ENCODE assay signal across 9 cellular contexts in the genomic region with DNA sequence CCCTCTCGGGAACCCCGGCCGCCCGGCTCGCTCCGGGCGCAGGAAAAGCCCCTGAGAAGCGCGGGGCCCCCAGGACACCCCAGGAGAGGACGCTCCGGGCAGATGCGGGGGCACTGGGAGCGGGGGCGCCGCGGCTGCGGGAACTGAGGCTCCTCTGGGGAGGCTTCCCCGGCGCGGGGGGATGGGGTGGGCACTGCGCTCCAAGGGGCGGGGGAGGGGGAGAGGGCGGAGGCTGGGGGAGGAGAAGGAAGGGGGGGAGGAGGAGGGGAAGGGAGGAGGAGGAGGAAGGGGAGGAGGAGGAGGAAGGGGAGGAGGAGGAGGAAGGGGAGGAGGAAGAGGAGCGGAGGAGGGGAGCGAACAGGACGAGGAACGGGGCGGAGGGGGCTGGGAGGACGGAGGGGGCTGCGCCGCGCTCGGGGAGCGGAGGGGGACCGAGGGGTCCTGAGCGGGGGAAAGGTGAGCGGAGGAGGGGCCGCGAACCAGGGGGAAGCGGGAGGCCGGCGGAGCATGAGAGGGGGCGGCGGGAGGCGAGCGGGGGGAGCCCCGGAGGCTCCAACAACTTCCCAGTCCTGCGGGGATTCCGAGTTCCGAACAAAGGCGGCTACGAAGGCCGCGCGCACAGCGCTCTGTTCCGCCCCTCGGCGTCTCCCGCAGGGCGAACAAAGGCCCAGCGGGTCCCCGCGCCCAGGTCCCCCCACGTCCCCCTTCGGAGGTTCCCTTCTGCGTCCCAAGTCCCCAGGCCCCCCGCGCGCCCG. TPM values are rescaled to one million over a fixed set of nuclear protein-coding genes. Genes with fewer than 3 reads are reported as not detected.
DNase-seq lines count a peak whose midpoint lies in the region; ATAC-seq and TF ChIP-seq lines count a peak whose summit lies in the region.
"Had no signal": no experiment of that assay in that cellular context is flagged by ENCODE, and none has a peak within 500 bp of the region (broad histone marks: within the 10 kb centered on the region; RNA-seq: fewer than 3 reads in every experiment).

No MANE protein-coding gene starts in this region.

- peak overlapping the region; percentile 99 for H3K9ac ChIP-seq in PC-3 (ENCODE audit: low read length)

- intact Hi-C loops in PC-3 (cut with micrococcal nuclease), result loop anchor here (1.0 to 2.0 kb wide), 4 partner anchors 22 to 68 kb away; no protein-coding TSS in a partner anchor

- no peaks in the 10 kb centered on the region for H3K27me3 ChIP-seq in PC-3 (ENCODE audit: low read length)

- peaks cover 42% of the 10 kb centered on the region for H3K4me1 ChIP-seq in PC-3 (ENCODE audit: insufficient read depth, low read length)

- peak overlapping the region; percentile 100 for H3K4me2 ChIP-seq in PC-3 (ENCODE audit: low read length)

- H3K4me3 ChIP-seq in AG09309 (ENCODE audit: control insufficient read depth, low read depth, low read length), result peak overlapping the region; percentile 70
- peak overlapping the region; percentile 75 for H3K4me3 ChIP-seq in PC-3 (ENCODE audit: low read length)
- H3K4me3 ChIP-seq in fibroblast of mammary gland (ENCODE audit: control insufficient read depth, low read depth, low read length), result peak overlapping the region; percentile 64
- H3K4me3 ChIP-seq: GM12878 had no signal

- BruUV-seq in PC-3 (replicated peaks; lab: Mats Ljungman, UMichigan), result no TSS peak

- peak; percentile 7 for ATAC-seq in PC-3
- no peak for ATAC-seq in natural killer cell treated with Interleukin-12 subunit alpha and Interleukin-12 subunit beta and Interleukin-15 and Interleukin-18, amount 100 ng/mL, for 72 hours
- ATAC-seq in HG03457 (IDR thresholded peaks at IDR 0.05; ENCODE audit: unreplicated experiment), result no peak
- ATAC-seq in GM19395 (IDR thresholded peaks at IDR 0.05; ENCODE audit: unreplicated experiment), result no peak
- ATAC-seq: GM12878 had no signal

- H3K9me3 ChIP-seq in PC-3 (ENCODE audit: low read length), result no peaks in the 10 kb centered on the region

- DNase-seq in AG09309 (ENCODE audit: low read depth) (no peak), PC-3 (peak; percentile 52), fibroblast of mammary gland (ENCODE audit: low read depth) (peak; percentile 56), GDM1 (lab: John Stamatoyannopoulos, UW) (no peak), SKM-1 (lab: John Stamatoyannopoulos, UW; ENCODE audit: unreplicated experiment) (no peak)
- no peak for DNase-seq in natural killer cell treated with Interleukin-12 subunit alpha and Interleukin-12 subunit beta and Interleukin-15 and Interleukin-18, amount 100 ng/mL, for 72 hours (ENCODE audit: low spot score)

- peak overlapping the region; percentile 65 for H3K4me3 Mint-ChIP-seq in natural killer cell treated with Interleukin-12 subunit alpha and Interleukin-12 subunit beta and Interleukin-15 and Interleukin-18, amount 100 ng/mL, for 72 hours

- H4K20me1 ChIP-seq in PC-3 (ENCODE audit: low read length), result no peaks in the 10 kb centered on the region; the same call in 1 of the 2 replicates

- H3K36me3 Mint-ChIP-seq in natural killer cell treated with Interleukin-12 subunit alpha and Interleukin-12 subunit beta and Interleukin-15 and Interleukin-18, amount 100 ng/mL, for 72 hours, result no peaks in the 10 kb centered on the region

- H3K36me3 ChIP-seq in PC-3 (ENCODE audit: low read depth, low read length), result peaks cover 14% of the 10 kb centered on the region; the same call in 1 of the 2 replicates

- CTCF ChIA-PET in PC-3 (lab: Charles Lee), result no interaction called here

- H3K79me2 ChIP-seq in PC-3 (ENCODE audit: low read length), result peaks cover 70% of the 10 kb centered on the region

- TF ChIP-seq CTCF in AG09309 (IDR thresholded peaks at IDR 0.05; ENCODE audit: control insufficient read depth, insufficient read depth, low read depth, low read length, missing control alignments), result no peak
- no peak for TF ChIP-seq CTCF in PC-3 (conservative IDR thresholded peaks at IDR 0.05; ENCODE audit: low read depth, low read length)
- TF ChIP-seq CTCF in fibroblast of mammary gland (conservative IDR thresholded peaks at IDR 0.05; ENCODE audit: control insufficient read depth, insufficient read depth, low read depth, low read length), result no peak

- H3K9me3 Mint-ChIP-seq in natural killer cell treated with Interleukin-12 subunit alpha and Interleukin-12 subunit beta and Interleukin-15 and Interleukin-18, amount 100 ng/mL, for 72 hours, result no peaks in the 10 kb centered on the region

- no peak overlapping the region for H3K27ac Mint-ChIP-seq in natural killer cell treated with Interleukin-12 subunit alpha and Interleukin-12 subunit beta and Interleukin-15 and Interleukin-18, amount 100 ng/mL, for 72 hours

- peak overlapping the region; percentile 56; the same call in 1 of the 2 replicates for H2AFZ ChIP-seq in PC-3 (ENCODE audit: low read length)

- peaks cover 24 to 25% of the 10 kb centered on the region in 2 donors for H3K27me3 Mint-ChIP-seq in natural killer cell treated with Interleukin-12 subunit alpha and Interleukin-12 subunit beta and Interleukin-15 and Interleukin-18, amount 100 ng/mL, for 72 hours

- H3K4me1 Mint-ChIP-seq in natural killer cell treated with Interleukin-12 subunit alpha and Interleukin-12 subunit beta and Interleukin-15 and Interleukin-18, amount 100 ng/mL, for 72 hours (ENCODE audit: low read depth in 2 of 2), result peaks cover 0 to 5% of the 10 kb centered on the region in 2 donors

- H3K9me2 ChIP-seq in PC-3 (replicated peaks; ENCODE audit: low read length), result no peaks in the 10 kb centered on the region

- POLR2A ChIA-PET in PC-3 (lab: Charles Lee; ENCODE audit: unreplicated experiment), result interaction anchor here (1.0 kb wide), 1 partner anchor 68 kb away, joined by 3 read pairs; no protein-coding TSS in a partner anchor

- peak overlapping the region; percentile 98 for H3K27ac ChIP-seq in PC-3 (ENCODE audit: low read length)

- no peaks in the 10 kb centered on the region for H3F3A ChIP-seq in PC-3 (ENCODE audit: low read length, unreplicated experiment)

RNA-seq across cellular contexts. Expression of gene PXDN, which starts 0.7 kb away (rescaled TPM):
- 125 and 155 TPM in 2 replicates for total RNA-seq in PC-3 (2014; rRNA removed)
- total RNA-seq in natural killer cell treated with Interleukin-12 subunit alpha and Interleukin-12 subunit beta and Interleukin-15 and Interleukin-18, amount 100 ng/mL, for 72 hours, result 1 to 10 TPM; 3.4 to 3.6 TPM

Comparison
In these comparisons a context has a peak if more than half of its experiments do, and no peak if none do; other contexts are left out.
1. DNase-seq: peak in PC-3 (single experiment) and fibroblast of mammary gland (single experiment); none in AG09309 (single experiment), natural killer cell treated with Interleukin-12 subunit alpha and Interleukin-12 subunit beta and Interleukin-15 and Interleukin-18, amount 100 ng/mL, for 72 hours (single experiment), GDM1 (single experiment) and SKM-1 (single experiment).
2. RNA of gene PXDN, which starts 0.7 kb away (total RNA-seq): 125 to 155 TPM in PC-3; 3.4 to 3.6 TPM in natural killer cell treated with Interleukin-12 subunit alpha and Interleukin-12 subunit beta and Interleukin-15 and Interleukin-18, amount 100 ng/mL, for 72 hours; every median in the first group is over 10 times any median in the second.
3. Peak in every context shown above with its lines, with median percentiles within 50 percentile points of each other: H3K4me3 ChIP-seq.